Comparison of ENCODE assay signal across 12 cellular contexts in the genomic region with DNA sequence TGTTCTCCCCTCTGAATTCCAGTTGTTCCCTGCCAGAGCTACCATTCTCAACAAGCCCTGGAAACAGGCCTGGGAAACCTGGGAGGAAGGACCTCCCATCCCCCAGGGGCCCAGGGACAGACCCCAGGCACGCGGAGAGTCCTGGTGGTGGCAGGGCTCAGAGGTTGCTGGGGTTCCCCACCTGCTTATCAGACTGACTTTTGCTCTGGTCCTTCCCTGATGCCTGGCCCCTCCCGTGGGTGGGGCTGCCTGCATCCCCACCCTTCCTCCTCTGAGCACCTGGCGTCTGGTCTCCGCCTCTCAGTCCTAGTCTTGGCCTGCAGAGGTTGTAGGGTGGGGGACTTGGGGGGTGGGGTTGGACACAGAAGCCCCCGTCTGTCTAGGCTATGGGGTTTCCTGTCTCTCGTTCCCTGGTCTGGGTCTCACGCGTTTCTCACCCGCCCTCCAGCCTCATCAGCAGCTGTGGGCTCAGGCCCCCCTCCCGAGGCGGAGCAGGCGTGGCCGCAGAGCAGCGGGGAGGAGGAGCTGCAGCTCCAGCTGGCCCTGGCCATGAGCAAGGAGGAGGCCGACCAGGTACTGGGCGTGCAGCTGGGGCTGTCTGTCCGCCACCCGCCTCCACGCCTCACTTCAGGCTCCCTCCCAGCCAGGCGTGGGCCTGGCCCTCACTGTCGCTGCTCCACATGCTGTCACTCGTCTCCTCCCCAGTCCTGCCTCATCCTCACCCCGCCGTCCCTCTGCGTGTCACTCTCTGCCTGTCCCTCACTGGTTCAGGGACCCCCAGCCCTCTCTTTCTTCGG. TPM values are rescaled to one million over a fixed set of nuclear protein-coding genes. Genes with fewer than 3 reads are reported as not detected.
A peak's percentile ranks its signal among the peaks of the same experiment; 100 is the strongest.
DNase-seq lines count a peak whose midpoint lies in the region; ATAC-seq and TF ChIP-seq lines count a peak whose summit lies in the region.
"Had no signal": no experiment of that assay in that cellular context is flagged by ENCODE, and none has a peak within 500 bp of the region (broad histone marks: within the 10 kb centered on the region; RNA-seq: fewer than 3 reads in every experiment).

No MANE protein-coding gene starts in this region.

- H3K4me3 ChIP-seq in right cardiac atrium (ENCODE audit: low read length) (no peak overlapping the region), sigmoid colon (no peak overlapping the region)
- H3K4me3 ChIP-seq: prostate gland had no signal

- peaks cover 29 to 95% (median 60%) of the 10 kb centered on the region in 4 donors for H3K36me3 ChIP-seq in sigmoid colon

- no peak for TF ChIP-seq CTCF in sigmoid colon (IDR thresholded peaks at IDR 0.05)
- no peak for TF ChIP-seq CTCF in activated CD8-positive, alpha-beta T cell treated with anti-CD3 and anti-CD28 coated beads for 36 hours (IDR thresholded peaks at IDR 0.05)

- H3K4me1 Mint-ChIP-seq in activated CD8-positive, alpha-beta T cell treated with anti-CD3 and anti-CD28 coated beads for 36 hours (ENCODE audit: low read depth), result peaks cover 9% of the 10 kb centered on the region
- H3K4me1 Mint-ChIP-seq: brain had no signal

- TF ChIP-seq EP300 in sigmoid colon (IDR thresholded peaks at IDR 0.05), result no peak

- H3K27ac Mint-ChIP-seq in activated CD8-positive, alpha-beta T cell treated with anti-CD3 and anti-CD28 coated beads for 36 hours, result no peak overlapping the region
- H3K27ac Mint-ChIP-seq: T-helper 2 cell treated with Interferon-gamma antibody and Interleukin-4, amounts not matched to agents 5 μg/mL and 100 μg/mL, for 36 hours had no signal

- no peak for ATAC-seq in right cardiac atrium
- ATAC-seq in activated CD8-positive, alpha-beta T cell treated with anti-CD3 and anti-CD28 coated beads for 36 hours, result no peak

- intact Hi-C loops in right cardiac atrium (cut with DNase I), result no loop called here
- intact Hi-C loops in sigmoid colon (cut with DNase I), result no loop called here
- intact Hi-C loops in activated CD8-positive, alpha-beta T cell treated with anti-CD3 and anti-CD28 coated beads for 36 hours (cut with micrococcal nuclease), result no loop called here

- H3K27me3 ChIP-seq in right cardiac atrium (ENCODE audit: control insufficient read depth, insufficient read depth) (no peaks in the 10 kb centered on the region), sigmoid colon (no peaks in the 10 kb centered on the region)

- H3K4me1 ChIP-seq in right cardiac atrium (ENCODE audit: control insufficient read depth, insufficient read depth, low read length) (no peaks in the 10 kb centered on the region), sigmoid colon (peaks cover 0 to 7% (median 0%) of the 10 kb centered on the region in 4 donors)

- WGBS in right cardiac atrium, result 70% methylated on average over 27 of the region's 27 CpGs
- 15 to 55% methylated on average over 27 of the region's 27 CpGs for WGBS in sigmoid colon, 2 donors

- DNase-seq in NCI-H2081 (lab: John Stamatoyannopoulos, UW), result peak; percentile 48 to 53
- no peak for DNase-seq in NCI-H2081 treated with DMSO at 0.1 percent for 48 hours (lab: John Stamatoyannopoulos, UW)
- peak; percentile 65 for DNase-seq in NCI-H510A (lab: John Stamatoyannopoulos, UW)
- DNase-seq in right cardiac atrium, result peak in 2 of 3 donors; percentile 45 to 48
- peak; percentile 50 for DNase-seq in sigmoid colon
- DNase-seq in activated CD8-positive, alpha-beta memory T cell treated with anti-CD3 and anti-CD28 coated beads, Interleukin-2, amount 50 U/mL, for 48 hours, result no peak
- DNase-seq in activated CD8-positive, alpha-beta T cell treated with anti-CD3 and anti-CD28 coated beads for 36 hours, result no peak
- no peak for DNase-seq in activated CD4-positive, alpha-beta T cell treated with anti-CD3 and anti-CD28 coated beads for 48 hours
- DNase-seq: immature natural killer cell had no signal

- H3K4me3 Mint-ChIP-seq in activated CD8-positive, alpha-beta T cell treated with anti-CD3 and anti-CD28 coated beads for 36 hours, result no peak overlapping the region
- H3K4me3 Mint-ChIP-seq: immature natural killer cell; T-helper 2 cell treated with Interferon-gamma antibody and Interleukin-4, amounts not matched to agents 5 μg/mL and 100 μg/mL, for 36 hours had no signal

- POLR2A ChIA-PET in activated CD8-positive, alpha-beta T cell treated with anti-CD3 and anti-CD28 coated beads for 36 hours (lab: Charles Lee), result no interaction called here

- no peak for TF ChIP-seq POLR2A in sigmoid colon (IDR thresholded peaks at IDR 0.05)

- H3K27ac ChIP-seq in right cardiac atrium (ENCODE audit: low read length) (no peak overlapping the region), sigmoid colon (no peak overlapping the region)
- H3K27ac ChIP-seq: prostate gland had no signal

- peaks cover 9% of the 10 kb centered on the region for H3K36me3 Mint-ChIP-seq in activated CD8-positive, alpha-beta T cell treated with anti-CD3 and anti-CD28 coated beads for 36 hours (ENCODE audit: low read depth)

- H3K27me3 Mint-ChIP-seq in activated CD8-positive, alpha-beta T cell treated with anti-CD3 and anti-CD28 coated beads for 36 hours, result no peaks in the 10 kb centered on the region
- H3K27me3 Mint-ChIP-seq: brain had no signal

- no peaks in the 10 kb centered on the region for H3K9me3 ChIP-seq in right cardiac atrium (ENCODE audit: control insufficient read depth, low read length)
- H3K9me3 ChIP-seq in sigmoid colon, result no peaks in the 10 kb centered on the region
- H3K9me3 ChIP-seq: prostate gland had no signal

- CTCF ChIA-PET in activated CD8-positive, alpha-beta T cell treated with anti-CD3 and anti-CD28 coated beads for 36 hours (lab: Charles Lee), result interaction anchor here (1.0 kb wide), 1 partner anchor 15 kb away, joined by 3 read pairs; no protein-coding TSS in a partner anchor

- no peaks in the 10 kb centered on the region for H3K9me3 Mint-ChIP-seq in activated CD8-positive, alpha-beta T cell treated with anti-CD3 and anti-CD28 coated beads for 36 hours
- H3K9me3 Mint-ChIP-seq: brain; immature natural killer cell; T-helper 2 cell treated with Interferon-gamma antibody and Interleukin-4, amounts not matched to agents 5 μg/mL and 100 μg/mL, for 36 hours had no signal

RNA-seq across cellular contexts. Expression of a gene that starts 13.6 kb away (rescaled TPM):
- total RNA-seq in right cardiac atrium, result 100 to 1,000 TPM; 175 to 232 (median 208) TPM
- 187 TPM for polyA plus RNA-seq in right cardiac atrium
- total RNA-seq in sigmoid colon, result 10 to 100 TPM; 22.8 to 54.3 (median 34.6) TPM
- polyA plus RNA-seq in sigmoid colon, result 100 to 1,000 TPM; 137 to 162 (median 146) TPM
- total RNA-seq in activated CD8-positive, alpha-beta T cell treated with anti-CD3 and anti-CD28 coated beads for 36 hours, result 10 to 100 TPM; 36.2 to 37.7 TPM

RNA-seq across cellular contexts. Expression of a gene that starts 33.8 kb away (rescaled TPM):
- total RNA-seq in right cardiac atrium (100 to 1,000 TPM in 1 of 4 donors, 10 to 100 TPM in 3; 87.5 to 101 (median 90.4) TPM), sigmoid colon (10 to 100 TPM; 52.1 to 79.7 (median 65.4) TPM)
- polyA plus RNA-seq in right cardiac atrium (76.0 TPM), sigmoid colon (100 to 1,000 TPM in 1 of 3 donors, 10 to 100 TPM in 2; 81.7 to 162 (median 86.9) TPM)
- 100 to 1,000 TPM; 304 to 306 TPM for total RNA-seq in activated CD8-positive, alpha-beta T cell treated with anti-CD3 and anti-CD28 coated beads for 36 hours

RNA-seq across cellular contexts. Expression of a gene that starts 40.6 kb away (rescaled TPM):
- total RNA-seq in right cardiac atrium, result 10 to 100 TPM; 23.6 to 26.6 (median 24.3) TPM
- polyA plus RNA-seq in right cardiac atrium, result 30.4 TPM
- total RNA-seq in sigmoid colon, result 10 to 100 TPM; 16.6 to 22.9 (median 20.2) TPM
- 10 to 100 TPM in 2 of 3 donors, 1 to 10 TPM in 1; 5.5 to 10.8 (median 10.0) TPM for polyA plus RNA-seq in sigmoid colon
- total RNA-seq in activated CD8-positive, alpha-beta T cell treated with anti-CD3 and anti-CD28 coated beads for 36 hours, result 10 to 100 TPM in 1 of 2 experiments, 1 to 10 TPM in 1; 8.8 to 11.2 TPM

RNA-seq across cellular contexts. Expression of a gene that starts 45.2 kb away (rescaled TPM):
- total RNA-seq in right cardiac atrium (10 to 100 TPM in 1 of 4 donors, 1 to 10 TPM in 3; 7.7 to 12.5 (median 9.3) TPM), sigmoid colon (10 to 100 TPM; 18.2 to 43.2 (median 24.5) TPM)
- polyA plus RNA-seq in right cardiac atrium (6.3 TPM), sigmoid colon (10 to 100 TPM; 17.1 to 24.4 (median 23.4) TPM)
- 10 to 100 TPM; 30.4 to 34.5 TPM for total RNA-seq in activated CD8-positive, alpha-beta T cell treated with anti-CD3 and anti-CD28 coated beads for 36 hours

RNA-seq across cellular contexts. Expression of a gene that starts 47.8 kb away (rescaled TPM):
- total RNA-seq in right cardiac atrium, result 10 to 100 TPM; 23.7 to 32.0 (median 28.9) TPM
- polyA plus RNA-seq in right cardiac atrium, result 18.7 TPM
- 10 to 100 TPM; 23.5 to 45.5 (median 31.1) TPM for total RNA-seq in sigmoid colon
- polyA plus RNA-seq in sigmoid colon, result 10 to 100 TPM; 10.4 to 27.9 (median 13.8) TPM
- total RNA-seq in activated CD8-positive, alpha-beta T cell treated with anti-CD3 and anti-CD28 coated beads for 36 hours, result 10 to 100 TPM; 24.8 to 26.2 TPM

Comparison
In these comparisons a context has a peak if more than half of its experiments do, and no peak if none do; other contexts are left out.
1. DNase-seq: peak in NCI-H2081 (2 of 2), NCI-H510A (single experiment), right cardiac atrium (2 of 3) and sigmoid colon (single experiment); none in NCI-H2081 treated with DMSO at 0.1 percent for 48 hours (single experiment), activated CD8-positive, alpha-beta memory T cell treated with anti-CD3 and anti-CD28 coated beads, Interleukin-2, amount 50 U/mL, for 48 hours (single experiment), activated CD8-positive, alpha-beta T cell treated with anti-CD3 and anti-CD28 coated beads for 36 hours (single experiment) and activated CD4-positive, alpha-beta T cell treated with anti-CD3 and anti-CD28 coated beads for 48 hours (single experiment).